8 cellular contexts compared by ENCODE assay signal in genomic region chr16:85687651-85688471, GRCh38. TPM values are rescaled to one million over a fixed set of nuclear protein-coding genes. Genes with fewer than 3 reads are reported as not detected.
DNase-seq lines count a peak whose midpoint lies in the region; ATAC-seq and TF ChIP-seq lines count a peak whose summit lies in the region.

No MANE protein-coding gene starts in this region.

- H3K9ac ChIP-seq in neuronal stem cell (ENCODE audit: low read depth, low read length, poor library complexity): no peak overlapping the region

- no peaks in the 10 kb centered on the region for H3K27me3 ChIP-seq in CD4-positive, alpha-beta T cell (ENCODE audit: control insufficient read depth, insufficient read depth, low read length)
- H3K27me3 ChIP-seq in dorsolateral prefrontal cortex (no peaks in the 10 kb centered on the region), neuronal stem cell (ENCODE audit: control insufficient read depth in 3 of 3, insufficient read depth in 3 of 3, low read depth in 1 of 3, low read length in 3 of 3) (peaks cover 0 to 4% (median 0%) of the 10 kb centered on the region in 3 experiments)

- no peak overlapping the region for H3K14ac ChIP-seq in neuronal stem cell (ENCODE audit: low read length)

- H3K4me3 ChIP-seq in NB4 (ENCODE audit: low read depth, low read length): peak overlapping the region; percentile 76
- H3K4me3 ChIP-seq in dorsolateral prefrontal cortex: peak overlapping the region in 58 of 59 donors; percentile 31 to 90 (median 75)
- H3K4me3 ChIP-seq in neuronal stem cell (ENCODE audit: low read length in 2 of 2): peak overlapping the region; percentile 91 to 99

- H2BK15ac ChIP-seq in neuronal stem cell (ENCODE audit: low read length): no peak overlapping the region

- H3K4ac ChIP-seq in neuronal stem cell (ENCODE audit: low read length): no peak overlapping the region

- DNase-seq in CD4-positive, alpha-beta T cell: no peak
- DNase-seq in NB4 (ENCODE audit: low read depth) (no peak), dorsolateral prefrontal cortex (no peak), neuronal stem cell (ENCODE audit: low spot score) (no peak), germinal center (ENCODE audit: low spot score) (no peak), ureter (ENCODE audit: low spot score) (no peak), SIG-M5 (lab: John Stamatoyannopoulos, UW) (no peak), sciatic nerve (ENCODE audit: low spot score) (no peak)

- H3K27ac Mint-ChIP-seq in CD4-positive, alpha-beta T cell: peak overlapping the region; percentile 61

- H2AFZ ChIP-seq in neuronal stem cell (ENCODE audit: low read length): peak overlapping the region; percentile 98

- H4K8ac ChIP-seq in neuronal stem cell (ENCODE audit: low read depth, low read length): no peak overlapping the region

- no peaks in the 10 kb centered on the region for H3K9me3 ChIP-seq in CD4-positive, alpha-beta T cell (ENCODE audit: control insufficient read depth, low read length)
- peaks cover 0 to 4% of the 10 kb centered on the region in 2 donors for H3K9me3 ChIP-seq in neuronal stem cell (replicated peaks in 1 of 2; ENCODE audit: control insufficient read depth in 2 of 2, insufficient read depth in 1 of 2, low read depth in 1 of 2, low read length in 2 of 2)

- H2BK12ac ChIP-seq in neuronal stem cell (ENCODE audit: low read length): no peak overlapping the region

- no peak overlapping the region for H3K18ac ChIP-seq in neuronal stem cell (ENCODE audit: low read length)

- no peaks in the 10 kb centered on the region for H3K36me3 Mint-ChIP-seq in CD4-positive, alpha-beta T cell (ENCODE audit: low read depth)

- H2AK5ac ChIP-seq in neuronal stem cell (ENCODE audit: low read depth, low read length): peak overlapping the region; percentile 13

- H3K36me3 ChIP-seq in neuronal stem cell (replicated peaks in 1 of 2; ENCODE audit: control insufficient read depth in 2 of 2, insufficient read depth in 2 of 2, low read length in 2 of 2): peaks cover 9 to 45% of the 10 kb centered on the region in 2 donors

- no peak for ATAC-seq in CD4-positive, alpha-beta T cell (ENCODE audit: poor library complexity)
- ATAC-seq in sciatic nerve: no peak

- H3K4me2 ChIP-seq in neuronal stem cell (ENCODE audit: insufficient read depth, low read length, poor library complexity, severe bottlenecking): peak overlapping the region; percentile 72

- no peak overlapping the region for H2BK5ac ChIP-seq in neuronal stem cell (ENCODE audit: low read length)

- POLR2A ChIA-PET in CD4-positive, alpha-beta T cell (lab: Charles Lee): no interaction called here

- H3K79me1 ChIP-seq in neuronal stem cell (ENCODE audit: low read depth, low read length): peaks cover 7% of the 10 kb centered on the region

- H3K27me3 Mint-ChIP-seq in CD4-positive, alpha-beta T cell: no peaks in the 10 kb centered on the region

- TF ChIP-seq POLR2A in NB4 (IDR thresholded peaks at IDR 0.05; ENCODE audit: extremely low read depth, insufficient read length): no peak

- H3K23ac ChIP-seq in neuronal stem cell (ENCODE audit: low read depth, low read length, poor library complexity): no peak overlapping the region

- no peak overlapping the region for H3K27ac ChIP-seq in CD4-positive, alpha-beta T cell (ENCODE audit: low read depth, low read length)
- H3K27ac ChIP-seq in dorsolateral prefrontal cortex (no peak overlapping the region), neuronal stem cell (replicated peaks; ENCODE audit: low read length) (no peak overlapping the region)

- WGBS in neuronal stem cell (ENCODE audit: extremely low coverage in 2 of 2, insufficient read length in 2 of 2, insufficient replicate concordance in 1 of 2), 2 donors: no CpG with 5 or more reads among the region's 49 CpGs

- no peaks in the 10 kb centered on the region for H3K4me1 Mint-ChIP-seq in CD4-positive, alpha-beta T cell (ENCODE audit: low read depth)

- H3K9me3 Mint-ChIP-seq in CD4-positive, alpha-beta T cell: no peaks in the 10 kb centered on the region

- peak overlapping the region; percentile 91 for H3K4me3 Mint-ChIP-seq in CD4-positive, alpha-beta T cell

- H2BK120ac ChIP-seq in neuronal stem cell (ENCODE audit: low read depth, low read length): no peak overlapping the region

- intact Hi-C loops in CD4-positive, alpha-beta T cell (cut with DNase I, micrococcal nuclease): loop anchor here in 1 of 2 experiments (1.0 to 5.0 kb wide), 3 partner anchors 30 to 864 kb away; no protein-coding TSS in a partner anchor
- intact Hi-C loops in dorsolateral prefrontal cortex (cut with DNase I) (no loop called here), sciatic nerve (cut with DNase I) (no loop called here)

- CTCF ChIA-PET in CD4-positive, alpha-beta T cell (lab: Charles Lee): no interaction called here

- H4K91ac ChIP-seq in neuronal stem cell (ENCODE audit: low read depth, low read length, poor library complexity): no peak overlapping the region

- no peak for TF ChIP-seq CTCF in CD4-positive, alpha-beta T cell (IDR thresholded peaks at IDR 0.05)
- TF ChIP-seq CTCF in NB4 (IDR thresholded peaks at IDR 0.05; ENCODE audit: low read depth, low read length): no peak
- TF ChIP-seq CTCF in dorsolateral prefrontal cortex (IDR thresholded peaks at IDR 0.05 in 54 of 56, conservative IDR thresholded peaks at IDR 0.05 in 2 of 56; ENCODE audit: low read depth in 1 of 56, partially characterized antibody in 56 of 56): no peak

- H3K4me1 ChIP-seq in neuronal stem cell (ENCODE audit: control insufficient read depth in 2 of 2, insufficient read depth in 1 of 2, low read depth in 1 of 2, low read length in 2 of 2): peaks cover 4 to 18% of the 10 kb centered on the region in 2 donors

RNA-seq across cellular contexts. Expression of gene GINS2, which starts 0.9 kb away (rescaled TPM):
- total RNA-seq in CD4-positive, alpha-beta T cell: 1 to 10 TPM; 1.1 to 1.4 TPM
- total RNA-seq in dorsolateral prefrontal cortex: 1 to 10 TPM in 113 of 120 experiments, under 1 TPM in 7; 0.61 to 8.5 (median 2.2) TPM
- polyA plus RNA-seq in neuronal stem cell (2013, experiment 1 of 2): 32.2 TPM
- polyA plus RNA-seq in neuronal stem cell (2013, experiment 2 of 2): 33.2 TPM
- 2.6 TPM for total RNA-seq in ureter
- total RNA-seq in sciatic nerve: 1.3 TPM
